ENCODE assay signal across 5 cellular contexts in the genomic region with DNA sequence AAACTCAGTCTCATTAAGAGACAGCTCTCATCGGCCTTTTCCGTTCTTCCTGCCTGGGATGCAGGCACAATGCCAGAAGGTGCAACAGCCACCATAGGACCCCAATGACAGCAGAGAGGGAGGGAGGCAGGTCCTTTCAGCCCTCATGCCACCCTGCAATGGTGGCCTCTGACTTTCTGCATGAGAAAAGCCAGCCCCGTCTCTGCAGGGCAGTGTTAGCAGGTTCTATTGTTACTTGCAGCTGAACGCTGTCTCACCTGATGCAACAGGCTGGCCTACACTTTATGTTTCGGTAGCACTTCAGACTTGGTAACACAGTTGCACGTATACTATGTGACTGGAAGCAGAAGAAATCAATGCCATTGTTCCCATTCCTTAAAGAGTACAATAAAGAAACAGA.
"Had no signal": no experiment of that assay in that cellular context is flagged by ENCODE, and none has a peak within 500 bp of the region (broad histone marks: within the 10 kb centered on the region; RNA-seq: fewer than 3 reads in every experiment).

No MANE protein-coding gene starts in this region.

- H3K4me3 Mint-ChIP-seq: HFFc6, IgD-negative memory B cell had no signal

- H3K9me3 Mint-ChIP-seq: IgD-negative memory B cell had no signal

- DNase-seq: GM23248, GOT3, H7, HFFc6 had no signal

- H3K27ac Mint-ChIP-seq: HFFc6, IgD-negative memory B cell had no signal

- H3K4me1 Mint-ChIP-seq: IgD-negative memory B cell had no signal

- H3K36me3 Mint-ChIP-seq: IgD-negative memory B cell had no signal
